In the genomic region with DNA sequence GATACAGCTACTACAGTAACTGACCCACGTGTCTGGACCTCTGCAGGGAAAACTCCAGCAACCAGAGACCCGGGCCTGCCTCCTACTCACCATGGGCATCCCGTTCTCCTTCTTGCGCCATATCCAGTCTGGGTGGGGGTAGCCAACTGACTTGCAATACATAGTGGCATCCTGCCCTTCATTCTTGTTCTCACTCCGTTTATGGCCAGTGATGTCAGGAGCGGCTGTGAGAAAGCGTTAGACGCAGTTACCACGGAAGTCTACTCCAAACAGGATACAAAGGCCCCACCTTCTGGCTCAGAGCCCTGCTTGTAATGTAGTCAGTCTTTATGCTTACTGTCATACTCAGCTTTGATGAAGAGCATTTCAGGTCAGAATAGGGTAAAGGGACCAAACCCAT, we compare ENCODE assay signal across 15 cellular contexts. TPM values are rescaled to one million over a fixed set of nuclear protein-coding genes. Genes with fewer than 3 reads are reported as not detected.
DNase-seq lines count a peak whose midpoint lies in the region; ATAC-seq and TF ChIP-seq lines count a peak whose summit lies in the region.
"Had no signal": no experiment of that assay in that cellular context is flagged by ENCODE, and none has a peak within 500 bp of the region (broad histone marks: within the 10 kb centered on the region; RNA-seq: fewer than 3 reads in every experiment).

No MANE protein-coding gene starts in this region.

- no peaks in the 10 kb centered on the region for H3K9me3 ChIP-seq in PC-9 (ENCODE audit: insufficient read depth, low read depth)
- H3K9me3 ChIP-seq: A549 had no signal

- no peaks in the 10 kb centered on the region for H3K79me2 ChIP-seq in PC-9 (ENCODE audit: low read depth)

- H3K27me3 ChIP-seq in PC-9 (ENCODE audit: insufficient read depth, low read depth) = no peaks in the 10 kb centered on the region

- intact Hi-C loops in PC-9 (cut with micrococcal nuclease; ENCODE audit: unreplicated experiment) = no loop called here

- no TSS peak for BruUV-seq in PC-9 (replicated peaks; lab: Mats Ljungman, UMichigan)

- peak; percentile 4 for DNase-seq in NCI-H2196 (lab: John Stamatoyannopoulos, UW; ENCODE audit: unreplicated experiment)
- no peak for DNase-seq in NCI-H2196 treated with DMSO at 0.1 percent for 48 hours (lab: John Stamatoyannopoulos, UW; ENCODE audit: unreplicated experiment)
- no peak for DNase-seq in caudate nucleus (lab: John Stamatoyannopoulos, UW)
- peak; percentile 63 for DNase-seq in hepatic stellate cell (ENCODE audit: low spot score)
- peak; percentile 51 for DNase-seq in stromal cell of bone marrow (ENCODE audit: low read depth)
- DNase-seq in NAMALWA (ENCODE audit: low spot score) = no peak
- no peak for DNase-seq in PC-9
- DNase-seq: GDM1; Kasumi-1; natural killer cell; NCI-H526 treated with DMSO at 0.1 percent for 48 hours; stimulated activated naive CD8-positive, alpha-beta T cell treated with anti-CD3 and anti-CD28 coated beads, Interleukin-15, amount 100 ng/mL, for 72 hours; T-helper 17 cell had no signal

- no peaks in the 10 kb centered on the region for H3K9me2 ChIP-seq in PC-9 (ENCODE audit: insufficient read depth)

- H3F3A ChIP-seq in PC-9 (ENCODE audit: insufficient read depth, low read depth) = no peaks in the 10 kb centered on the region

- no peaks in the 10 kb centered on the region for H3K4me1 ChIP-seq in PC-9 (replicated peaks; ENCODE audit: insufficient read depth)
- H3K4me1 ChIP-seq: A549 had no signal

- TF ChIP-seq CTCF in PC-9 (conservative IDR thresholded peaks at IDR 0.05) = no peak

- no peaks in the 10 kb centered on the region; the same call in 1 of the 2 replicates for H4K20me1 ChIP-seq in PC-9 (ENCODE audit: insufficient read depth)

- peak overlapping the region; percentile 11 for H3K27ac ChIP-seq in caudate nucleus (ENCODE audit: low read depth, low read length)
- no peak overlapping the region for H3K27ac ChIP-seq in PC-9
- H3K27ac ChIP-seq: A549 had no signal

- ATAC-seq in GM21529 (IDR thresholded peaks at IDR 0.05; ENCODE audit: unreplicated experiment) = no peak
- ATAC-seq: A549; natural killer cell; stimulated activated naive CD8-positive, alpha-beta T cell treated with anti-CD3 and anti-CD28 coated beads, Interleukin-15, amount 100 ng/mL, for 72 hours; T-helper 17 cell had no signal

- CTCF ChIA-PET in PC-9 (lab: Charles Lee) = no interaction called here

- H3K4me2 ChIP-seq in PC-9 = no peak overlapping the region
- H3K4me2 ChIP-seq: A549 had no signal

- H3K4me3 ChIP-seq in PC-9 = no peak overlapping the region
- H3K4me3 ChIP-seq: A549 had no signal

- H2AFZ ChIP-seq in PC-9 = no peak overlapping the region

- POLR2A ChIA-PET in PC-9 (lab: Charles Lee; ENCODE audit: unreplicated experiment) = no interaction called here

- peaks cover 31% of the 10 kb centered on the region for H3K36me3 ChIP-seq in PC-9 (ENCODE audit: low read depth)

RNA-seq across cellular contexts. Expression of a gene that starts 59.6 kb away (rescaled TPM):
- 61.8 and 101 TPM in 2 replicates for total RNA-seq in PC-9 (2021)

Comparison
In these comparisons a context has a peak if more than half of its experiments do, and no peak if none do; other contexts are left out.
1. DNase-seq: peak in NCI-H2196 (single experiment), hepatic stellate cell (single experiment) and stromal cell of bone marrow (single experiment); none in NCI-H2196 treated with DMSO at 0.1 percent for 48 hours (single experiment), caudate nucleus (0 of 61), NAMALWA (single experiment) and PC-9 (0 of 2).